In genomic region chr12:106333010-106333409, GRCh38 we compare ENCODE assay signal across 23 cellular contexts. TPM values are rescaled to one million over a fixed set of nuclear protein-coding genes. Genes with fewer than 3 reads are reported as not detected.
DNase-seq lines count a peak whose midpoint lies in the region; ATAC-seq, FAIRE-seq and TF ChIP-seq lines count a peak whose summit lies in the region.
"Had no signal": no experiment of that assay in that cellular context is flagged by ENCODE, and none has a peak within 500 bp of the region (broad histone marks: within the 10 kb centered on the region; RNA-seq: fewer than 3 reads in every experiment).

No MANE protein-coding gene starts in this region.

- H3K27me3 Mint-ChIP-seq in CD4-positive, alpha-beta T cell = no peaks in the 10 kb centered on the region
- no peaks in the 10 kb centered on the region for H3K27me3 Mint-ChIP-seq in activated CD4-positive, alpha-beta memory T cell treated with anti-CD3 and anti-CD28 coated beads, Interleukin-2, amount 10 ng/mL, durations not matched to agents 7 days and 5 days
- H3K27me3 Mint-ChIP-seq: B cell; CD4-positive, alpha-beta memory T cell had no signal

- no peak overlapping the region for H2AFZ ChIP-seq in Karpas-422 (ENCODE audit: low read length)

- peaks cover 6% of the 10 kb centered on the region; the same call in 1 of the 2 replicates for H3K36me3 ChIP-seq in Karpas-422 (ENCODE audit: insufficient read depth, low read length)
- H3K36me3 ChIP-seq in neutrophil = peaks cover 84% of the 10 kb centered on the region

- DNase-seq in CD4-positive, alpha-beta T cell = no peak
- no peak for DNase-seq in GM12892 (ENCODE audit: insufficient read length)
- DNase-seq in Karpas-422 = peak; percentile 35
- no peak for DNase-seq in COLO668 (lab: John Stamatoyannopoulos, UW; ENCODE audit: unreplicated experiment)
- DNase-seq in activated CD4-positive, alpha-beta memory T cell treated with anti-CD3 and anti-CD28 coated beads, Interleukin-2, amount 10 ng/mL, durations not matched to agents 7 days and 5 days = no peak
- DNase-seq: CD4-positive, alpha-beta memory T cell; COR-L47; DMS 273 treated with DMSO at 0.1 percent for 48 hours; DMS153; DMS53; DMS79; DND-41; EL; GDM1 had no signal

- intact Hi-C loops in CD4-positive, alpha-beta T cell (cut with DNase I, micrococcal nuclease) = no loop called here

- no peak overlapping the region for H3K4me2 ChIP-seq in Karpas-422 (ENCODE audit: low read depth, low read length, poor library complexity, severe bottlenecking)
- H3K4me2 ChIP-seq: A549 had no signal

- peaks cover 56% of the 10 kb centered on the region for H3K4me1 ChIP-seq in Karpas-422 (ENCODE audit: low read length)
- peaks cover 41 to 43% of the 10 kb centered on the region in 2 experiments for H3K4me1 ChIP-seq in neutrophil (ENCODE audit: control insufficient read depth in 1 of 2, insufficient read depth in 1 of 2, low read depth in 1 of 2, low read length in 1 of 2)

- CTCF ChIA-PET in CD4-positive, alpha-beta T cell (lab: Charles Lee) = interaction anchor here (1.0 to 2.4 kb wide), 3 partner anchors 13 to 109 kb away, joined by 3 to 6 read pairs (median 4); no protein-coding TSS in a partner anchor
- CTCF ChIA-PET in activated CD4-positive, alpha-beta memory T cell treated with anti-CD3 and anti-CD28 coated beads, Interleukin-2, amount 10 ng/mL, durations not matched to agents 7 days and 5 days (lab: Charles Lee) = interaction anchor here (1.5 kb wide), 1 partner anchor 27 kb away, joined by 3 read pairs; no protein-coding TSS in a partner anchor

- H3K4me3 Mint-ChIP-seq in CD4-positive, alpha-beta T cell = no peak overlapping the region
- no peak overlapping the region for H3K4me3 Mint-ChIP-seq in activated CD4-positive, alpha-beta memory T cell treated with anti-CD3 and anti-CD28 coated beads, Interleukin-2, amount 10 ng/mL, durations not matched to agents 7 days and 5 days
- H3K4me3 Mint-ChIP-seq: B cell; CD4-positive, alpha-beta memory T cell had no signal

- H3K79me2 ChIP-seq in Karpas-422 (ENCODE audit: low read length) = no peaks in the 10 kb centered on the region

- no peaks in the 10 kb centered on the region for H3K9me2 ChIP-seq in Karpas-422 (replicated peaks; ENCODE audit: insufficient read depth, low read length)

- POLR2A ChIA-PET in CD4-positive, alpha-beta T cell (lab: Charles Lee) = interaction anchor here (2.4 kb wide), 1 partner anchor 30 kb away, joined by 10 read pairs; no protein-coding TSS in a partner anchor
- POLR2A ChIA-PET in activated CD4-positive, alpha-beta memory T cell treated with anti-CD3 and anti-CD28 coated beads, Interleukin-2, amount 10 ng/mL, durations not matched to agents 7 days and 5 days (lab: Charles Lee) = interaction anchor here (0.7 kb wide), 1 partner anchor 30 kb away, joined by 3 read pairs; no protein-coding TSS in a partner anchor

- no peaks in the 10 kb centered on the region for H3K27me3 ChIP-seq in CD4-positive, alpha-beta T cell (ENCODE audit: control insufficient read depth, insufficient read depth, low read length)
- no peaks in the 10 kb centered on the region for H3K27me3 ChIP-seq in Karpas-422 (ENCODE audit: low read length)
- no peaks in the 10 kb centered on the region for H3K27me3 ChIP-seq in neutrophil
- H3K27me3 ChIP-seq: BLaER1 treated with 17β-estradiol and CSF1 and Interleukin-3, amounts not matched to agents 10 nM and 100 nM had no signal

- no peak overlapping the region for H3K9ac ChIP-seq in Karpas-422 (ENCODE audit: low read length)
- H3K9ac ChIP-seq: BLaER1 treated with 17β-estradiol and CSF1 and Interleukin-3, amounts not matched to agents 10 nM and 100 nM had no signal

- H3K4me3 ChIP-seq in Karpas-422 (ENCODE audit: low read length) (no peak overlapping the region), neutrophil (ENCODE audit: low read depth in 1 of 2, low read length in 1 of 2) (no peak overlapping the region)
- H3K4me3 ChIP-seq: A549; BLaER1 treated with 17β-estradiol and CSF1 and Interleukin-3, amounts not matched to agents 10 nM and 100 nM; GM12878 had no signal

- H3K9me3 ChIP-seq in CD4-positive, alpha-beta T cell (ENCODE audit: control insufficient read depth, low read length) = no peaks in the 10 kb centered on the region
- peaks cover 3% of the 10 kb centered on the region; the same call in 1 of the 2 replicates for H3K9me3 ChIP-seq in Karpas-422 (ENCODE audit: low read length)
- H3K9me3 ChIP-seq in neutrophil = no peaks in the 10 kb centered on the region
- H3K9me3 ChIP-seq: A549 had no signal

- no peak overlapping the region for H3K27ac ChIP-seq in CD4-positive, alpha-beta T cell (ENCODE audit: low read depth, low read length)
- H3K27ac ChIP-seq in Karpas-422 (ENCODE audit: low read length) = no peak overlapping the region
- peak overlapping the region; percentile 13 for H3K27ac ChIP-seq in neutrophil
- H3K27ac ChIP-seq: 22Rv1; A549; BLaER1 treated with 17β-estradiol and CSF1 and Interleukin-3, amounts not matched to agents 10 nM and 100 nM; C4-2B had no signal

- ATAC-seq in CD4-positive, alpha-beta T cell (ENCODE audit: poor library complexity) = no peak
- ATAC-seq in HG03469 (IDR thresholded peaks at IDR 0.05; ENCODE audit: unreplicated experiment) = no peak
- ATAC-seq: A549, GM12878 had no signal

- no peaks in the 10 kb centered on the region for H3K9me3 Mint-ChIP-seq in CD4-positive, alpha-beta T cell
- H3K9me3 Mint-ChIP-seq in activated CD4-positive, alpha-beta memory T cell treated with anti-CD3 and anti-CD28 coated beads, Interleukin-2, amount 10 ng/mL, durations not matched to agents 7 days and 5 days = no peaks in the 10 kb centered on the region
- H3K9me3 Mint-ChIP-seq: CD4-positive, alpha-beta memory T cell had no signal

- no peak for TF ChIP-seq POLR2A in GM12892 (IDR thresholded peaks at IDR 0.05; ENCODE audit: low read depth, low read length)

- no peak for TF ChIP-seq CTCF in CD4-positive, alpha-beta T cell (IDR thresholded peaks at IDR 0.05)
- no peak for TF ChIP-seq CTCF in neutrophil (IDR thresholded peaks at IDR 0.05)

- peak overlapping the region; percentile 9 for H3K27ac Mint-ChIP-seq in CD4-positive, alpha-beta T cell
- H3K27ac Mint-ChIP-seq in activated CD4-positive, alpha-beta memory T cell treated with anti-CD3 and anti-CD28 coated beads, Interleukin-2, amount 10 ng/mL, durations not matched to agents 7 days and 5 days = no peak overlapping the region
- H3K27ac Mint-ChIP-seq: B cell had no signal

- peaks cover 38% of the 10 kb centered on the region for H3K4me1 Mint-ChIP-seq in CD4-positive, alpha-beta T cell (ENCODE audit: low read depth)
- peaks cover 6% of the 10 kb centered on the region for H3K4me1 Mint-ChIP-seq in activated CD4-positive, alpha-beta memory T cell treated with anti-CD3 and anti-CD28 coated beads, Interleukin-2, amount 10 ng/mL, durations not matched to agents 7 days and 5 days

- peak; percentile 17 for FAIRE-seq in GM12892 (lab: Jason Lieb, UNC)
- FAIRE-seq: A549, GM12878, GM19239 had no signal

- H4K20me1 ChIP-seq in Karpas-422 (ENCODE audit: insufficient read depth, low read depth, low read length) = no peaks in the 10 kb centered on the region
- H4K20me1 ChIP-seq: BLaER1 treated with 17β-estradiol and CSF1 and Interleukin-3, amounts not matched to agents 10 nM and 100 nM had no signal

- H3K36me3 Mint-ChIP-seq in CD4-positive, alpha-beta T cell (ENCODE audit: low read depth) = peaks cover 97% of the 10 kb centered on the region
- no peaks in the 10 kb centered on the region for H3K36me3 Mint-ChIP-seq in activated CD4-positive, alpha-beta memory T cell treated with anti-CD3 and anti-CD28 coated beads, Interleukin-2, amount 10 ng/mL, durations not matched to agents 7 days and 5 days (ENCODE audit: low read depth)

RNA-seq across cellular contexts. Expression of gene POLR3B, which starts 24.5 kb away (rescaled TPM):
- 1 to 10 TPM; 2.5 to 2.6 TPM for total RNA-seq in CD4-positive, alpha-beta T cell
- 2.1 TPM for polyA plus RNA-seq in GM12892 (2012; ENCODE audit: missing spikeins)
- total RNA-seq in Karpas-422 (2014; rRNA removed; shearing (Covaris generic); ENCODE audit: low replicate concordance) = 10.0 and 13.6 TPM in 2 replicates
- 1 to 10 TPM; 3.7 to 4.4 TPM for total RNA-seq in activated CD4-positive, alpha-beta memory T cell treated with anti-CD3 and anti-CD28 coated beads, Interleukin-2, amount 10 ng/mL, durations not matched to agents 7 days and 5 days

RNA-seq across cellular contexts. Expression of gene TCP11L2, which starts 30.5 kb away (rescaled TPM):
- 100 to 1,000 TPM; 139 to 144 TPM for total RNA-seq in CD4-positive, alpha-beta T cell
- polyA plus RNA-seq in GM12892 (2012; ENCODE audit: missing spikeins) = 1.8 TPM
- 40.1 and 55.9 TPM in 2 replicates for total RNA-seq in Karpas-422 (2014; rRNA removed; shearing (Covaris generic); ENCODE audit: low replicate concordance)
- total RNA-seq in activated CD4-positive, alpha-beta memory T cell treated with anti-CD3 and anti-CD28 coated beads, Interleukin-2, amount 10 ng/mL, durations not matched to agents 7 days and 5 days = 10 to 100 TPM; 25.1 to 27.8 TPM
